Comparison of ENCODE assay signal across 25 cellular contexts in the genomic region with DNA sequence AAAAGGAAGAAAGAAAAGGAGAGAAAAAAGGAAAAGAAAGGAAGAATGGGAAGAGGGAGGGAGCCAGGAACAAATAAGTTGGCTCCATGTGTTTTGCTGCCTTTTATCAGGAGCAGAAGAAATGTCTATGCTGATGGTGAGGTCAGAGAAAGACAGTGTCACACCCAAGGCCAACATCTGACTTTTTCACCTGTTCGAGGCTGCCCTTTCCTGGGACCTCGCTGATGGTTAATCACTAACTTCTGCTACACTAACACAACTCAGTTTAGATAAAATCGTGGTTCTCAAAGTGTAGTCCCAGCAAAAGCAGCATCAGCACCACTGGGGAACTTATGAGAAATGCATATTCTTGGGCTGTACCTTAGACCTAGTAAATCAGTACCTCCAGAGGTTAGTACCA.
"Had no signal": no experiment of that assay in that cellular context is flagged by ENCODE, and none has a peak within 500 bp of the region (broad histone marks: within the 10 kb centered on the region; RNA-seq: fewer than 3 reads in every experiment).

No MANE protein-coding gene starts in this region.

- DNase-seq: stimulated activated CD4-positive, alpha-beta T cell treated with anti-CD3 and anti-CD28 coated beads, Interleukin-2, amount 100 ng/mL, for 48 hours; stimulated activated CD4-positive, alpha-beta T cell treated with anti-CD3 and anti-CD28 coated beads, Interleukin-4, amount 100 ng/mL, for 1 hour; stimulated activated CD4-positive, alpha-beta T cell treated with anti-CD3 and anti-CD28 coated beads, Interleukin-4, amount 100 ng/mL, for 24 hours; stimulated activated CD4-positive, alpha-beta T cell treated with anti-CD3 and anti-CD28 coated beads, Interleukin-4, amount 100 ng/mL, for 4 hours; stimulated activated CD8-positive, alpha-beta memory T cell treated with anti-CD3 and anti-CD28 coated beads, Interleukin-4, amount 100 ng/mL, for 48 hours; stimulated activated naive B cell treated with anti-CD40 and anti-IgM and Interleukin-4, amounts not matched to agents 10 μg/mL and 1 μg/mL and 100 μg/mL, for 72 hours; stimulated activated naive CD4-positive, alpha-beta T cell; stimulated activated naive CD4-positive, alpha-beta T cell treated with Interleukin-2 at 50 U/mL for 16 hours; stimulated activated naive CD8-positive, alpha-beta T cell treated with anti-CD3 and anti-CD28 coated beads, Interleukin-15, amount 100 ng/mL, for 72 hours; stimulated activated naive CD8-positive, alpha-beta T cell treated with anti-CD3 and anti-CD28 coated beads, Interleukin-15, Interleukin-2, amounts not matched to agents 100 U/mL and 50 U/mL, for 24 hours; stomach; substantia nigra; testis; thyroid gland; tibial artery; transverse colon; trophoblast cell; upper lobe of left lung; upper lobe of right lung; uterus had no signal

- H3K9me3 ChIP-seq: stomach, suprapubic skin, testis, thoracic aorta, thyroid gland, tibial artery, tibial nerve, transverse colon, upper lobe of left lung, upper lobe of right lung, uterus, vagina had no signal

- H3K4me3 ChIP-seq: stomach, suprapubic skin, testis, thoracic aorta, thyroid gland, tibial artery, tibial nerve, transverse colon, upper lobe of left lung, upper lobe of right lung, uterus, vagina had no signal

- H3K4me1 ChIP-seq: stomach, thyroid gland, tibial artery, transverse colon, upper lobe of left lung, upper lobe of right lung, uterus, vagina had no signal

- H3K27ac ChIP-seq: stomach, suprapubic skin, testis, thoracic aorta, thyroid gland, tibial artery, tibial nerve, transverse colon, upper lobe of left lung, upper lobe of right lung, uterus, vagina had no signal

- ATAC-seq: stimulated activated effector memory CD8-positive, alpha-beta T cell treated with anti-CD3 and anti-CD28 coated beads, Interleukin-12 subunit alpha, Interleukin-12 subunit beta, amount 100 ng/mL, for 72 hours; stimulated activated naive B cell treated with anti-CD40 and anti-IgM and Interleukin-4, amounts not matched to agents 10 μg/mL and 1 μg/mL and 100 μg/mL, for 72 hours; stimulated activated naive CD8-positive, alpha-beta T cell treated with anti-CD3 and anti-CD28 coated beads, Interleukin-15, amount 100 ng/mL, for 72 hours; stimulated activated naive CD8-positive, alpha-beta T cell treated with anti-CD3 and anti-CD28 coated beads, Interleukin-15, Interleukin-2, amounts not matched to agents 100 U/mL and 50 U/mL, for 24 hours had no signal

- H3K36me3 ChIP-seq: stomach, suprapubic skin, thoracic aorta, thyroid gland, tibial artery, tibial nerve, transverse colon, upper lobe of left lung, upper lobe of right lung, uterus, vagina had no signal

- H3K27me3 ChIP-seq: stomach, suprapubic skin, testis, thyroid gland, tibial artery, tibial nerve, transverse colon, upper lobe of left lung, upper lobe of right lung, vagina had no signal
